Comparison of ENCODE assay signal across 27 cellular contexts in the genomic region with DNA sequence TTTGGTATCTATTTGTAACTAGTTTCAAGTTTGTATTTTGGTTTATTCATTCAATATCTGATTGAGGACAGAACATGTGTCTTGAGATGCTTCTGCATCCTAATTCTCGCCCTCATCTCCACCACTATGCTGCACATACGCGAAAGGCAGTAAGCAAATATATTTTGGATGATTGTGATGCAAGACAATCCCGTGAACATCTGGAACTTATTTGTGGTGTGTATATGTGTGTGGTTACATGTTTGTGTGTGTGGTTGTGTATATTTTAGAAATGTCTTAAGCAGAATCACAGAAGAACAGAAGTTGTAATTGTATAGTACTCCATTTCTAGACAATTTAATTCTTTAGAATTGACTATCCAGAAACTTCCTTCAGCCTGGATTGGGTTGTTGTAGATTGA.
"Had no signal": no experiment of that assay in that cellular context is flagged by ENCODE, and none has a peak within 500 bp of the region (broad histone marks: within the 10 kb centered on the region; RNA-seq: fewer than 3 reads in every experiment).

No MANE protein-coding gene starts in this region.

- H3K9me3 ChIP-seq: Peyer's patch had no signal

- H3K36me3 Mint-ChIP-seq: activated CD8-positive, alpha-beta memory T cell treated with anti-CD3 and anti-CD28 coated beads, Interleukin-2, amount 10 ng/mL, durations not matched to agents 7 days and 5 days; activated naive CD4-positive, alpha-beta T cell treated with anti-CD3 and anti-CD28 coated beads, Interleukin-2, amount 50 U/mL, for 24 hours had no signal

- H3K9me3 Mint-ChIP-seq: activated B cell treated with CpG ODN at 0.5 μM for 24 hours; activated naive CD4-positive, alpha-beta T cell treated with anti-CD3 and anti-CD28 coated beads, Interleukin-2, amount 50 U/mL, for 24 hours; activated T-cell treated with anti-CD3 and anti-CD28 coated beads, Interleukin-2, amount 50 U/mL, for 24 hours; activated T-helper 1 cell treated with anti-CD3 and anti-CD28 coated beads, Interleukin-12 subunit alpha, Interleukin-12 subunit beta, Interleukin-2, Interleukin-4 antibody, amounts not matched to agents 30 ng/mL and 10 ng/mL and 1 ng/mL, durations not matched to agents 14 hours and 24 hours and 36 hours had no signal

- H3K27ac Mint-ChIP-seq: activated B cell treated with CpG ODN at 0.5 μM for 24 hours; activated CD4-positive, alpha-beta T cell treated with anti-CD3 and anti-CD28 coated beads, Interleukin-2, amount 10 ng/mL, durations not matched to agents 24 days and 14 days; activated CD8-positive, alpha-beta memory T cell treated with anti-CD3 and anti-CD28 coated beads, Interleukin-2, amount 10 ng/mL, durations not matched to agents 7 days and 5 days; activated naive CD4-positive, alpha-beta T cell treated with anti-CD3 and anti-CD28 coated beads, Interleukin-2, amount 50 U/mL, for 24 hours; activated T-cell treated with anti-CD3 and anti-CD28 coated beads, Interleukin-2, amount 50 U/mL, for 24 hours; activated T-helper 1 cell treated with anti-CD3 and anti-CD28 coated beads, Interleukin-12 subunit alpha, Interleukin-12 subunit beta, Interleukin-2, Interleukin-4 antibody, amounts not matched to agents 30 ng/mL and 10 ng/mL and 1 ng/mL, durations not matched to agents 14 hours and 24 hours and 36 hours; T-helper 17 cell had no signal

- H3K36me3 ChIP-seq: Peyer's patch had no signal

- H3K4me1 ChIP-seq: Peyer's patch had no signal

- H3K4me3 Mint-ChIP-seq: activated B cell treated with CpG ODN at 0.5 μM for 24 hours; activated CD4-positive, alpha-beta T cell treated with anti-CD3 and anti-CD28 coated beads, Interleukin-2, amount 10 ng/mL, durations not matched to agents 24 days and 14 days; activated CD8-positive, alpha-beta memory T cell treated with anti-CD3 and anti-CD28 coated beads, Interleukin-2, amount 10 ng/mL, durations not matched to agents 7 days and 5 days; activated naive CD4-positive, alpha-beta T cell treated with anti-CD3 and anti-CD28 coated beads, Interleukin-2, amount 50 U/mL, for 24 hours; activated T-cell treated with anti-CD3 and anti-CD28 coated beads, Interleukin-2, amount 50 U/mL, for 24 hours; activated T-helper 1 cell treated with anti-CD3 and anti-CD28 coated beads, Interleukin-12 subunit alpha, Interleukin-12 subunit beta, Interleukin-2, Interleukin-4 antibody, amounts not matched to agents 30 ng/mL and 10 ng/mL and 1 ng/mL, durations not matched to agents 14 hours and 24 hours and 36 hours; T-helper 17 cell had no signal

- H3K27me3 ChIP-seq: Peyer's patch had no signal

- H3K27ac ChIP-seq: Peyer's patch had no signal

- H3K4me1 Mint-ChIP-seq: activated CD4-positive, alpha-beta T cell treated with anti-CD3 and anti-CD28 coated beads, Interleukin-2, amount 10 ng/mL, durations not matched to agents 24 days and 14 days; activated CD8-positive, alpha-beta memory T cell treated with anti-CD3 and anti-CD28 coated beads, Interleukin-2, amount 10 ng/mL, durations not matched to agents 7 days and 5 days; activated naive CD4-positive, alpha-beta T cell treated with anti-CD3 and anti-CD28 coated beads, Interleukin-2, amount 50 U/mL, for 24 hours; T-helper 17 cell had no signal

- ATAC-seq: activated CD8-positive, alpha-beta memory T cell treated with anti-CD3 and anti-CD28 coated beads, Interleukin-2, amount 10 ng/mL, durations not matched to agents 7 days and 5 days; T-helper 17 cell had no signal

- H3K4me3 ChIP-seq: Peyer's patch had no signal

- H3K27me3 Mint-ChIP-seq: activated B cell treated with CpG ODN at 0.5 μM for 24 hours had no signal

- DNase-seq: activated B cell treated with CpG ODN at 0.5 μM for 24 hours; activated CD4-positive, alpha-beta T cell treated with anti-CD3 and anti-CD28 coated beads for 1 hour; activated CD4-positive, alpha-beta T cell treated with anti-CD3 and anti-CD28 coated beads, Interleukin-2, amount 10 ng/mL, durations not matched to agents 24 days and 14 days; activated CD4-positive, alpha-beta T cell treated with anti-CD3 and anti-CD28 coated beads, Interleukin-2, amount 50 U/mL, for 48 hours; activated CD8-positive, alpha-beta memory T cell treated with anti-CD3 and anti-CD28 coated beads, Interleukin-2, amount 10 ng/mL, durations not matched to agents 7 days and 5 days; activated effector memory CD4-positive, alpha-beta T cell treated with Interleukin-2 at 50 U/mL for 16 hours; activated naive CD4-positive, alpha-beta T cell; activated T-cell treated with anti-CD3 and anti-CD28 coated beads, Interleukin-2, amount 50 U/mL, for 24 hours; aorta; central memory CD4-positive, alpha-beta T cell; MM.1S; NCI-H1105; NCI-H1436; NCI-H1694 treated with DMSO at 0.1 percent for 48 hours; NCI-H2029 treated with DMSO at 0.1 percent for 48 hours; NCI-H345; NCI-H510A; NCI-H526 treated with DMSO at 0.1 percent for 48 hours; NCI-H82; Peyer's patch; SHP77 treated with DMSO at 0.1 percent for 48 hours; T-helper 17 cell; T-helper 9 cell had no signal

- FAIRE-seq: bronchial epithelial cell, TTC549 had no signal
